Comparison of ENCODE assay signal across 1 cellular context in the genomic region with DNA sequence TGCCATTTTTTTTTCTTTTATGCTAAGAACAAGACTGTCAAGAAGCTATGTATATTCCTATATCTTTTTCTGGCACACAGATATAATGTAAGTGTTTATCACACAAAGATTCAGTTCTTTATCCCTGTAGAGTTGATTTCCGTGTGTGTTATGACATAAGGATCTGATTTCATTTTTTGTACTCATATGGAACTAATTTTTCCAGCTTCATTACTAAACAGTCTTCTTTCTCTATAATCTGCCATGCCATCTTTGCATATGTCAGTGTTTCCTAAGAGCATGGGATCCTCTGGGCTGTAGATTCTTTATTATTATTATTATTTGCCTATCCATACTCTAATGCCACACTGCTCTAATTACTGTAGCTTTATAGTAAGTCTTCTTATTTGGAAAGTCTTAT.
TF ChIP-seq lines count a peak whose summit lies in the region.

No MANE protein-coding gene starts in this region.

TF ChIP-seq in SK-N-SH, 30 proteins besides CTCF, POLR2A, EP300 and RAD21 (continued from another document):
- TF ChIP-seq YY1 (IDR thresholded peaks at IDR 0.05; ENCODE audit: low read depth) (no peak), IRF3 (IDR thresholded peaks at IDR 0.05; ENCODE audit: low read depth, low read length) (no peak), TEAD4 (IDR thresholded peaks at IDR 0.05; ENCODE audit: borderline replicate concordance, insufficient read depth) (no peak), MAX (IDR thresholded peaks at IDR 0.05; ENCODE audit: low read depth) (no peak), MXI1 (IDR thresholded peaks at IDR 0.05; ENCODE audit: low read depth, low read length) (no peak), USF1 (IDR thresholded peaks at IDR 0.05; ENCODE audit: borderline replicate concordance, low read depth) (no peak), FOXM1 (IDR thresholded peaks at IDR 0.05; ENCODE audit: low read depth) (no peak), SIN3A (IDR thresholded peaks at IDR 0.05; ENCODE audit: borderline replicate concordance, low read depth, low read length) (no peak), TCF12 (IDR thresholded peaks at IDR 0.05) (peak; percentile 35; the same call in 1 of the 2 replicates), RCOR1 (IDR thresholded peaks at IDR 0.05; ENCODE audit: low read length) (peak; percentile 70)
- TF ChIP-seq, protein P1, sequence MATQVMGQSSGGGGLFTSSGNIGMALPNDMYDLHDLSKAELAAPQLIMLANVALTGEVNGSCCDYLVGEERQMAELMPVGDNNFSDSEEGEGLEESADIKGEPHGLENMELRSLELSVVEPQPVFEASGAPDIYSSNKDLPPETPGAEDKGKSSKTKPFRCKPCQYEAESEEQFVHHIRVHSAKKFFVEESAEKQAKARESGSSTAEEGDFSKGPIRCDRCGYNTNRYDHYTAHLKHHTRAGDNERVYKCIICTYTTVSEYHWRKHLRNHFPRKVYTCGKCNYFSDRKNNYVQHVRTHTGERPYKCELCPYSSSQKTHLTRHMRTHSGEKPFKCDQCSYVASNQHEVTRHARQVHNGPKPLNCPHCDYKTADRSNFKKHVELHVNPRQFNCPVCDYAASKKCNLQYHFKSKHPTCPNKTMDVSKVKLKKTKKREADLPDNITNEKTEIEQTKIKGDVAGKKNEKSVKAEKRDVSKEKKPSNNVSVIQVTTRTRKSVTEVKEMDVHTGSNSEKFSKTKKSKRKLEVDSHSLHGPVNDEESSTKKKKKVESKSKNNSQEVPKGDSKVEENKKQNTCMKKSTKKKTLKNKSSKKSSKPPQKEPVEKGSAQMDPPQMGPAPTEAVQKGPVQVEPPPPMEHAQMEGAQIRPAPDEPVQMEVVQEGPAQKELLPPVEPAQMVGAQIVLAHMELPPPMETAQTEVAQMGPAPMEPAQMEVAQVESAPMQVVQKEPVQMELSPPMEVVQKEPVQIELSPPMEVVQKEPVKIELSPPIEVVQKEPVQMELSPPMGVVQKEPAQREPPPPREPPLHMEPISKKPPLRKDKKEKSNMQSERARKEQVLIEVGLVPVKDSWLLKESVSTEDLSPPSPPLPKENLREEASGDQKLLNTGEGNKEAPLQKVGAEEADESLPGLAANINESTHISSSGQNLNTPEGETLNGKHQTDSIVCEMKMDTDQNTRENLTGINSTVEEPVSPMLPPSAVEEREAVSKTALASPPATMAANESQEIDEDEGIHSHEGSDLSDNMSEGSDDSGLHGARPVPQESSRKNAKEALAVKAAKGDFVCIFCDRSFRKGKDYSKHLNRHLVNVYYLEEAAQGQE (IDR thresholded peaks at IDR 0.05; ENCODE audit: low read depth, low read length), result no peak
